ENCODE assay signal across 1 cellular context in genomic region chr7:131383417-131383816, GRCh38.
TF ChIP-seq lines count a peak whose summit lies in the region.

No MANE protein-coding gene starts in this region.

TF ChIP-seq in endothelial cell of umbilical vein, 7 proteins besides CTCF, POLR2A, EP300 and RAD21 (continued from another document):
- TF ChIP-seq MYC (IDR thresholded peaks at IDR 0.05; ENCODE audit: low read depth, low read length): no peak
- no peak for TF ChIP-seq JUN (IDR thresholded peaks at IDR 0.05; ENCODE audit: borderline replicate concordance, insufficient read depth, insufficient read length, low read depth)
- no peak for TF ChIP-seq POLR2AphosphoS5 (IDR thresholded peaks at IDR 0.05; ENCODE audit: insufficient read depth, low read depth, low read length)
- no peak for TF ChIP-seq FOS (IDR thresholded peaks at IDR 0.05; ENCODE audit: borderline replicate concordance, insufficient read depth, low read length)
- no peak for TF ChIP-seq GATA2 (IDR thresholded peaks at IDR 0.05; ENCODE audit: insufficient read depth, insufficient read length, low read depth, low read length)
TF ChIP-seq in endothelial cell of umbilical vein: peak in this region for 0.
